In genomic region chr2:150264442-150264841, GRCh38 we compare ENCODE assay signal across 25 cellular contexts.
DNase-seq lines count a peak whose midpoint lies in the region; FAIRE-seq and TF ChIP-seq lines count a peak whose summit lies in the region.
"Had no signal": no experiment of that assay in that cellular context is flagged by ENCODE, and none has a peak within 500 bp of the region (broad histone marks: within the 10 kb centered on the region; RNA-seq: fewer than 3 reads in every experiment).

No MANE protein-coding gene starts in this region.

- peak; percentile 49 for FAIRE-seq in astrocyte (lab: Jason Lieb, UNC)
- FAIRE-seq in H1 (lab: Jason Lieb, UNC): no peak
- FAIRE-seq: A204.1, G401.6, GM12891, GM19239 had no signal

- DNase-seq in astrocyte (ENCODE audit: low read depth): no peak
- no peak for DNase-seq in H1 (ENCODE audit: low read depth in 1 of 2, low spot score in 2 of 2)
- no peak for DNase-seq in mesendoderm
- DNase-seq in DMS53 treated with DMSO at 0.1 percent for 48 hours (lab: John Stamatoyannopoulos, UW; ENCODE audit: unreplicated experiment): no peak
- no peak for DNase-seq in NCI-H187 (lab: John Stamatoyannopoulos, UW)
- DNase-seq in brain microvascular endothelial cell: no peak
- DNase-seq: 8988T; ACHN; BE2C; C1 segment of cervical spinal cord; CD4-positive, alpha-beta memory T cell; CD4-positive, CD25-positive, alpha-beta regulatory T cell; CD8-positive, alpha-beta memory T cell; COR-L47; DMS 273 treated with DMSO at 0.1 percent for 48 hours; DMS153; DMS53; DMS79 treated with DMSO at 0.1 percent for 48 hours; GF-D8 had no signal

- no peaks in the 10 kb centered on the region for H3K27me3 Mint-ChIP-seq in astrocyte (ENCODE audit: low read depth, unreplicated experiment)
- H3K27me3 Mint-ChIP-seq: CD4-positive, alpha-beta memory T cell; CD4-positive, CD25-positive, alpha-beta regulatory T cell; CD8-positive, alpha-beta memory T cell had no signal

- H2BK15ac ChIP-seq in H1 (ENCODE audit: low read length) (no peak overlapping the region), mesendoderm (replicated peaks; ENCODE audit: low read depth) (no peak overlapping the region)

- no peaks in the 10 kb centered on the region for H3K36me3 Mint-ChIP-seq in astrocyte (ENCODE audit: low read depth, unreplicated experiment)
- H3K36me3 Mint-ChIP-seq: CD14-positive monocyte; CD4-positive, alpha-beta memory T cell; CD4-positive, CD25-positive, alpha-beta regulatory T cell; CD8-positive, alpha-beta memory T cell had no signal

- no peaks in the 10 kb centered on the region for H3K23me2 ChIP-seq in H1 (ENCODE audit: low read depth, low read length)

- no peak overlapping the region for H4K91ac ChIP-seq in H1 (replicated peaks; ENCODE audit: insufficient read length, low read length)

- H3K4me3 Mint-ChIP-seq in astrocyte (ENCODE audit: unreplicated experiment): no peak overlapping the region
- H3K4me3 Mint-ChIP-seq: CD14-positive monocyte; CD4-positive, alpha-beta memory T cell; CD8-positive, alpha-beta memory T cell had no signal

- H2BK5ac ChIP-seq in H1 (ENCODE audit: low read depth, low read length): no peak overlapping the region
- no peak overlapping the region for H2BK5ac ChIP-seq in mesendoderm (ENCODE audit: low read length)

- H3K36me3 ChIP-seq in astrocyte (ENCODE audit: insufficient read depth, low read length) (no peaks in the 10 kb centered on the region), H1 (ENCODE audit: control insufficient read depth in 2 of 4, insufficient read depth in 4 of 4, low read length in 3 of 4) (no peaks in the 10 kb centered on the region), mesendoderm (ENCODE audit: control insufficient read depth, insufficient read depth, low read length) (no peaks in the 10 kb centered on the region), brain microvascular endothelial cell (replicated peaks) (no peaks in the 10 kb centered on the region)
- H3K36me3 ChIP-seq: BE2C, BLaER1 had no signal

- H3K9ac ChIP-seq in astrocyte (ENCODE audit: low read length): no peak overlapping the region
- no peak overlapping the region for H3K9ac ChIP-seq in H1 (replicated peaks in 1 of 4; ENCODE audit: extremely low read depth in 1 of 4, low read depth in 3 of 4, low read length in 3 of 4)
- no peak overlapping the region for H3K9ac ChIP-seq in mesendoderm (ENCODE audit: low read length)
- H3K9ac ChIP-seq: BLaER1 had no signal

- no peak overlapping the region for H2AFZ ChIP-seq in astrocyte (ENCODE audit: low read depth, low read length)
- H2AFZ ChIP-seq in H1 (ENCODE audit: low read length): no peak overlapping the region

- no peaks in the 10 kb centered on the region for H4K20me1 ChIP-seq in astrocyte (ENCODE audit: insufficient read depth, low read length)
- H4K20me1 ChIP-seq in H1 (replicated peaks in 1 of 2; ENCODE audit: control insufficient read depth in 1 of 2, insufficient read depth in 2 of 2, low read length in 2 of 2): no peaks in the 10 kb centered on the region
- H4K20me1 ChIP-seq: BLaER1 had no signal

- no peak overlapping the region for H3K14ac ChIP-seq in H1 (ENCODE audit: insufficient read length)

- H4K5ac ChIP-seq in H1 (ENCODE audit: insufficient read length, low read depth, low read length) (no peak overlapping the region), mesendoderm (ENCODE audit: low read length) (no peak overlapping the region)

- H3K18ac ChIP-seq in H1 (ENCODE audit: extremely low read depth, low read length): no peak overlapping the region
- no peak overlapping the region for H3K18ac ChIP-seq in mesendoderm (ENCODE audit: low read length)

- no peak overlapping the region for H3K4me3 ChIP-seq in astrocyte (ENCODE audit: insufficient read depth, low read depth, low read length)
- no peak overlapping the region for H3K4me3 ChIP-seq in H1 (ENCODE audit: extremely low read depth in 1 of 4, insufficient read depth in 2 of 4, low read depth in 3 of 4, low read length in 4 of 4)
- H3K4me3 ChIP-seq in mesendoderm (ENCODE audit: low read length): no peak overlapping the region
- H3K4me3 ChIP-seq in brain microvascular endothelial cell (ENCODE audit: low read depth, low read length): no peak overlapping the region
- H3K4me3 ChIP-seq: BLaER1 had no signal

- 89% methylated on average over 2 of the region's 2 CpGs; no CpG with 5 or more reads in 1 of the 2 experiments for WGBS in H1 (ENCODE audit: extremely low coverage in 1 of 2, insufficient coverage in 1 of 2, insufficient read length in 1 of 2, insufficient replicate concordance in 2 of 2, low coverage in 1 of 2, low lambda C conversion rate in 2 of 2, missing lambda C conversion rate in 1 of 2), 2 experiments
- no CpG with 5 or more reads among the region's 2 CpGs for WGBS in mesendoderm (ENCODE audit: extremely low coverage, insufficient coverage, low lambda C conversion rate)

- no peak for TF ChIP-seq EP300 in H1 (IDR thresholded peaks at IDR 0.05; ENCODE audit: borderline replicate concordance in 1 of 2, low read depth in 2 of 2, low read length in 2 of 2)

- H3K27me3 ChIP-seq in astrocyte (ENCODE audit: insufficient read depth, low read length) (no peaks in the 10 kb centered on the region), H1 (replicated peaks in 1 of 4; ENCODE audit: control insufficient read depth in 3 of 4, extremely low read depth in 1 of 4, insufficient read depth in 3 of 4, low read length in 3 of 4) (no peaks in the 10 kb centered on the region), mesendoderm (ENCODE audit: insufficient read depth, low read length, poor library complexity) (no peaks in the 10 kb centered on the region), brain microvascular endothelial cell (replicated peaks) (no peaks in the 10 kb centered on the region)
- H3K27me3 ChIP-seq: BE2C, BLaER1 had no signal

- POLR2A ChIA-PET in H1 (lab: Charles Lee; ENCODE audit: partially characterized antibody): no interaction called here

- TF ChIP-seq RAD21 in H1 (IDR thresholded peaks at IDR 0.05 in 1 of 2, conservative IDR thresholded peaks at IDR 0.05 in 1 of 2; ENCODE audit: low read depth in 2 of 2, low read length in 2 of 2): no peak

- H2AK5ac ChIP-seq in H1 (ENCODE audit: low read depth, low read length) (no peak overlapping the region), mesendoderm (ENCODE audit: low read length) (no peak overlapping the region)

- H3K79me2 ChIP-seq in astrocyte (ENCODE audit: insufficient read depth, low read length) (no peaks in the 10 kb centered on the region), H1 (ENCODE audit: control insufficient read depth in 1 of 2, insufficient read depth in 2 of 2, low read length in 2 of 2) (no peaks in the 10 kb centered on the region), mesendoderm (ENCODE audit: control insufficient read depth, insufficient read depth, low read length) (no peaks in the 10 kb centered on the region)

- no peaks in the 10 kb centered on the region for H3K9me3 Mint-ChIP-seq in astrocyte (ENCODE audit: unreplicated experiment)

- no peak overlapping the region for H3K27ac Mint-ChIP-seq in astrocyte (ENCODE audit: unreplicated experiment)
- H3K27ac Mint-ChIP-seq: CD14-positive monocyte; CD4-positive, alpha-beta memory T cell; CD4-positive, CD25-positive, alpha-beta regulatory T cell; CD8-positive, alpha-beta memory T cell had no signal

- H3K9me3 ChIP-seq in astrocyte (ENCODE audit: insufficient read depth, low read depth, low read length) (no peaks in the 10 kb centered on the region), H1 (ENCODE audit: insufficient read depth in 2 of 2, low read depth in 1 of 2, low read length in 1 of 2) (no peaks in the 10 kb centered on the region)
- H3K9me3 ChIP-seq: BE2C, BLaER1 had no signal

- H2BK12ac ChIP-seq in H1 (ENCODE audit: low read depth, low read length): no peak overlapping the region

- H3K4me1 Mint-ChIP-seq in astrocyte (ENCODE audit: low read depth, unreplicated experiment): peaks cover 19% of the 10 kb centered on the region
- H3K4me1 Mint-ChIP-seq: CD14-positive monocyte; CD4-positive, alpha-beta memory T cell; CD4-positive, CD25-positive, alpha-beta regulatory T cell; CD8-positive, alpha-beta memory T cell had no signal

- H3K56ac ChIP-seq in H1 (replicated peaks; ENCODE audit: insufficient read length, low read depth, low read length): no peak overlapping the region
- no peak overlapping the region for H3K56ac ChIP-seq in mesendoderm (ENCODE audit: low read length)

- H3K79me1 ChIP-seq in H1 (ENCODE audit: low read depth, low read length) (no peaks in the 10 kb centered on the region), mesendoderm (ENCODE audit: low read length) (no peaks in the 10 kb centered on the region)

- H4K8ac ChIP-seq in H1 (ENCODE audit: extremely low read depth, insufficient read depth, low read length) (no peak overlapping the region), mesendoderm (ENCODE audit: low read depth, low read length) (no peak overlapping the region)

- H2BK120ac ChIP-seq in H1 (replicated peaks; ENCODE audit: low read depth, low read length) (no peak overlapping the region), mesendoderm (ENCODE audit: low read depth, low read length) (no peak overlapping the region)

- H3K23ac ChIP-seq in H1 (ENCODE audit: insufficient read length) (no peak overlapping the region), mesendoderm (ENCODE audit: low read length) (no peak overlapping the region)

- TF ChIP-seq POLR2A in H1 (IDR thresholded peaks at IDR 0.05; ENCODE audit: control extremely low read depth in 1 of 2, low read depth in 2 of 2, low read length in 2 of 2): no peak

- TF ChIP-seq CTCF in astrocyte (IDR thresholded peaks at IDR 0.05; ENCODE audit: insufficient read depth, low read depth, low read length): no peak
- TF ChIP-seq CTCF in H1 (IDR thresholded peaks at IDR 0.05; ENCODE audit: control extremely low read depth in 1 of 3, insufficient read depth in 1 of 3, low read depth in 1 of 3, low read length in 3 of 3): no peak
- no peak for TF ChIP-seq CTCF in brain microvascular endothelial cell (IDR thresholded peaks at IDR 0.05; ENCODE audit: low read depth, low read length, missing control alignments)

- H3K4me2 ChIP-seq in astrocyte (ENCODE audit: low read length) (no peak overlapping the region), H1 (ENCODE audit: insufficient read depth in 1 of 2, low read depth in 2 of 2, low read length in 2 of 2) (no peak overlapping the region), mesendoderm (ENCODE audit: low read length) (no peak overlapping the region)
- H3K4me2 ChIP-seq: BLaER1 had no signal

- CTCF ChIA-PET in H1 (lab: Charles Lee; ENCODE audit: partially characterized antibody): no interaction called here

- H3K4ac ChIP-seq in H1 (replicated peaks; ENCODE audit: insufficient read length, low read depth, low read length): no peak overlapping the region
- peak overlapping the region; percentile 12 for H3K4ac ChIP-seq in mesendoderm (ENCODE audit: low read depth, low read length)

- H3K27ac ChIP-seq in astrocyte (ENCODE audit: low read depth, low read length): no peak overlapping the region
- no peak overlapping the region for H3K27ac ChIP-seq in H1 (ENCODE audit: low read depth, low read length)
- no peak overlapping the region for H3K27ac ChIP-seq in mesendoderm (ENCODE audit: low read depth, low read length)
- no peak overlapping the region for H3K27ac ChIP-seq in brain microvascular endothelial cell
- H3K27ac ChIP-seq: BLaER1 had no signal

- H2BK20ac ChIP-seq in H1 (ENCODE audit: low read length): peak overlapping the region; percentile 13; the same call in 1 of the 2 replicates

- H3K4me1 ChIP-seq in astrocyte (ENCODE audit: insufficient read depth, low read length) (no peaks in the 10 kb centered on the region), H1 (replicated peaks in 1 of 4; ENCODE audit: control insufficient read depth in 3 of 4, insufficient read depth in 4 of 4, low read length in 3 of 4) (peaks cover 0 to 5% (median 2%) of the 10 kb centered on the region in 4 experiments; a peak in 2 of 7 replicates), mesendoderm (ENCODE audit: control insufficient read depth, low read depth, low read length) (no peaks in the 10 kb centered on the region)
- H3K4me1 ChIP-seq: BE2C had no signal

- in situ Hi-C loops in brain microvascular endothelial cell (cut with HindIII; ENCODE audit: low pct_ligation_motif_present, low sequenced_read_pairs): no loop called here
